1 cellular context compared by ENCODE assay signal in the genomic region with DNA sequence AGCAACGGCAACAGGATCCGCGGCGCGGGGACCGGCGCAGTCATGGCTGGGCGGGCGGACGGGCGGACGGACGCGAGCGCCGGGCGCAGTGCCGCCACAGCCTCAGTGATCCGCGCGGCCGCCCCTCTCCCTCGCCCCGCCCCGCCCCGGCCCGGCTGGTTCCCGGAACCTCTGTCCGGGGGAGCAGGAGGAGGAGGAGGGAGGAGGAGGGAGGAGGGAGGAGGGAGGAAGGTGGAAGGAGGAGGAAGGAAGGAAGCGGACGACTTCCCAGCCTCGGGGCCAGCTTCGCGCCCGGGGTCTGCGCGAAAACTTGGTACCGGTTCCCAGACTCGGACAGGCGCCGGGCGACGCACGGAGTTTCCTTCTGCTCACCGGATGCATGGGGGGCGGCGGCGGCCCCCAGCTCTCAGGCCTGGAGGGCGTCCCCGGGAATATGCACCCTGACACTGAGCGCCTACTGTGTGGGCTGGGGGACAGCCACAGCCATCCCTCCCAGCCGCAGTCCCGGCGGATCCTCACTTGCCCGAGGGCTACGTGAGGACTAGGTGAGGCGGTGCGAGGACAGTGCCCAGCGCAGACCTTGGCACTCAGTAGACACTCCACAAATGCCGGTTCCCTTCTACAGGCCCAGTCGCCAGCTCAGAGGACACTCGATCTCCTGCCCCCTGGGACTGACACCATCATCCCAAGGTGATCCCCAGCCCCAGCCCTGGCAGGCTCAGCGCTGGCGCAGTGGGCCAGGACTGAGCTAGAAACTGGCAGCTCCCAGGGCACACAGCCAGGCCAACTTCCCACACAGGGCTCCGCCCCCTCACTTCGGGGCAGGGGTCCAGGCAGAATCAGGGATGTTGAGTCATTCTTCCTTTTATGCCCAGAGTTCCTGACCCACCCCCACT.
TF ChIP-seq lines count a peak whose summit lies in the region.

SHISA5 (minus strand) TSS at position 124 of the 896 bp plus-strand sequence; CDS start at position 44, 80 bp downstream.

TF ChIP-seq in HepG2, 621 proteins besides CTCF, POLR2A, EP300 and RAD21 (continued from another document):
- peak; percentile 51; the same call in 1 of the 2 replicates for TF ChIP-seq ZFP91 (CRISPR knock-in tag; IDR thresholded peaks at IDR 0.05; ENCODE audit: borderline replicate concordance)
- TF ChIP-seq RBFOX2 (IDR thresholded peaks at IDR 0.05; ENCODE audit: low read depth, low read length) = peak; percentile 39; the same call in 1 of the 2 replicates
- peak; percentile 91 for TF ChIP-seq ZNF263 (CRISPR knock-in tag; IDR thresholded peaks at IDR 0.05)
- TF ChIP-seq ARNT2 (CRISPR knock-in tag; IDR thresholded peaks at IDR 0.05; ENCODE audit: low read depth) = peak; percentile 46; the same call in 1 of the 2 replicates
- no peak for TF ChIP-seq NFKB2 (CRISPR knock-in tag; IDR thresholded peaks at IDR 0.05; ENCODE audit: borderline replicate concordance)
- TF ChIP-seq HNRNPK (IDR thresholded peaks at IDR 0.05; ENCODE audit: low read depth, low read length, poor library complexity, severe bottlenecking) = peak; percentile 72
- peak; percentile 58; the same call in 1 of the 2 replicates for TF ChIP-seq MTF2 (CRISPR knock-in tag; IDR thresholded peaks at IDR 0.05; ENCODE audit: borderline replicate concordance)
- TF ChIP-seq, protein P1, sequence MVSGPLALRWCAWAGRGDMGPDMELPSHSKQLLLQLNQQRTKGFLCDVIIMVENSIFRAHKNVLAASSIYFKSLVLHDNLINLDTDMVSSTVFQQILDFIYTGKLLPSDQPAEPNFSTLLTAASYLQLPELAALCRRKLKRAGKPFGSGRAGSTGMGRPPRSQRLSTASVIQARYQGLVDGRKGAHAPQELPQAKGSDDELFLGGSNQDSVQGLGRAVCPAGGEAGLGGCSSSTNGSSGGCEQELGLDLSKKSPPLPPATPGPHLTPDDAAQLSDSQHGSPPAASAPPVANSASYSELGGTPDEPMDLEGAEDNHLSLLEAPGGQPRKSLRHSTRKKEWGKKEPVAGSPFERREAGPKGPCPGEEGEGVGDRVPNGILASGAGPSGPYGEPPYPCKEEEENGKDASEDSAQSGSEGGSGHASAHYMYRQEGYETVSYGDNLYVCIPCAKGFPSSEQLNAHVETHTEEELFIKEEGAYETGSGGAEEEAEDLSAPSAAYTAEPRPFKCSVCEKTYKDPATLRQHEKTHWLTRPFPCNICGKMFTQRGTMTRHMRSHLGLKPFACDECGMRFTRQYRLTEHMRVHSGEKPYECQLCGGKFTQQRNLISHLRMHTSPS (CRISPR knock-in tag; IDR thresholded peaks at IDR 0.05; ENCODE audit: low read depth) = peak; percentile 13; the same call in 1 of the 2 replicates
- TF ChIP-seq, protein P2, sequence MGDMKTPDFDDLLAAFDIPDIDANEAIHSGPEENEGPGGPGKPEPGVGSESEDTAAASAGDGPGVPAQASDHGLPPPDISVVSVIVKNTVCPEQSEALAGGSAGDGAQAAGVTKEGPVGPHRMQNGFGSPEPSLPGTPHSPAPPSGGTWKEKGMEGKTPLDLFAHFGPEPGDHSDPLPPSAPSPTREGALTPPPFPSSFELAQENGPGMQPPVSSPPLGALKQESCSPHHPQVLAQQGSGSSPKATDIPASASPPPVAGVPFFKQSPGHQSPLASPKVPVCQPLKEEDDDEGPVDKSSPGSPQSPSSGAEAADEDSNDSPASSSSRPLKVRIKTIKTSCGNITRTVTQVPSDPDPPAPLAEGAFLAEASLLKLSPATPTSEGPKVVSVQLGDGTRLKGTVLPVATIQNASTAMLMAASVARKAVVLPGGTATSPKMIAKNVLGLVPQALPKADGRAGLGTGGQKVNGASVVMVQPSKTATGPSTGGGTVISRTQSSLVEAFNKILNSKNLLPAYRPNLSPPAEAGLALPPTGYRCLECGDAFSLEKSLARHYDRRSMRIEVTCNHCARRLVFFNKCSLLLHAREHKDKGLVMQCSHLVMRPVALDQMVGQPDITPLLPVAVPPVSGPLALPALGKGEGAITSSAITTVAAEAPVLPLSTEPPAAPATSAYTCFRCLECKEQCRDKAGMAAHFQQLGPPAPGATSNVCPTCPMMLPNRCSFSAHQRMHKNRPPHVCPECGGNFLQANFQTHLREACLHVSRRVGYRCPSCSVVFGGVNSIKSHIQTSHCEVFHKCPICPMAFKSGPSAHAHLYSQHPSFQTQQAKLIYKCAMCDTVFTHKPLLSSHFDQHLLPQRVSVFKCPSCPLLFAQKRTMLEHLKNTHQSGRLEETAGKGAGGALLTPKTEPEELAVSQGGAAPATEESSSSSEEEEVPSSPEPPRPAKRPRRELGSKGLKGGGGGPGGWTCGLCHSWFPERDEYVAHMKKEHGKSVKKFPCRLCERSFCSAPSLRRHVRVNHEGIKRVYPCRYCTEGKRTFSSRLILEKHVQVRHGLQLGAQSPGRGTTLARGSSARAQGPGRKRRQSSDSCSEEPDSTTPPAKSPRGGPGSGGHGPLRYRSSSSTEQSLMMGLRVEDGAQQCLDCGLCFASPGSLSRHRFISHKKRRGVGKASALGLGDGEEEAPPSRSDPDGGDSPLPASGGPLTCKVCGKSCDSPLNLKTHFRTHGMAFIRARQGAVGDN (CRISPR knock-in tag; IDR thresholded peaks at IDR 0.05) = peak; percentile 57
- TF ChIP-seq ZC3H13 (CRISPR knock-in tag; IDR thresholded peaks at IDR 0.05) = 0 out of 2 replicates have a peak, but pooled peaks have one; percentile 30
- TF ChIP-seq ZBTB7A (CRISPR knock-in tag; IDR thresholded peaks at IDR 0.05) = 0 out of 2 replicates have a peak, but pooled peaks have one; percentile 31
- TF ChIP-seq, protein P3, sequence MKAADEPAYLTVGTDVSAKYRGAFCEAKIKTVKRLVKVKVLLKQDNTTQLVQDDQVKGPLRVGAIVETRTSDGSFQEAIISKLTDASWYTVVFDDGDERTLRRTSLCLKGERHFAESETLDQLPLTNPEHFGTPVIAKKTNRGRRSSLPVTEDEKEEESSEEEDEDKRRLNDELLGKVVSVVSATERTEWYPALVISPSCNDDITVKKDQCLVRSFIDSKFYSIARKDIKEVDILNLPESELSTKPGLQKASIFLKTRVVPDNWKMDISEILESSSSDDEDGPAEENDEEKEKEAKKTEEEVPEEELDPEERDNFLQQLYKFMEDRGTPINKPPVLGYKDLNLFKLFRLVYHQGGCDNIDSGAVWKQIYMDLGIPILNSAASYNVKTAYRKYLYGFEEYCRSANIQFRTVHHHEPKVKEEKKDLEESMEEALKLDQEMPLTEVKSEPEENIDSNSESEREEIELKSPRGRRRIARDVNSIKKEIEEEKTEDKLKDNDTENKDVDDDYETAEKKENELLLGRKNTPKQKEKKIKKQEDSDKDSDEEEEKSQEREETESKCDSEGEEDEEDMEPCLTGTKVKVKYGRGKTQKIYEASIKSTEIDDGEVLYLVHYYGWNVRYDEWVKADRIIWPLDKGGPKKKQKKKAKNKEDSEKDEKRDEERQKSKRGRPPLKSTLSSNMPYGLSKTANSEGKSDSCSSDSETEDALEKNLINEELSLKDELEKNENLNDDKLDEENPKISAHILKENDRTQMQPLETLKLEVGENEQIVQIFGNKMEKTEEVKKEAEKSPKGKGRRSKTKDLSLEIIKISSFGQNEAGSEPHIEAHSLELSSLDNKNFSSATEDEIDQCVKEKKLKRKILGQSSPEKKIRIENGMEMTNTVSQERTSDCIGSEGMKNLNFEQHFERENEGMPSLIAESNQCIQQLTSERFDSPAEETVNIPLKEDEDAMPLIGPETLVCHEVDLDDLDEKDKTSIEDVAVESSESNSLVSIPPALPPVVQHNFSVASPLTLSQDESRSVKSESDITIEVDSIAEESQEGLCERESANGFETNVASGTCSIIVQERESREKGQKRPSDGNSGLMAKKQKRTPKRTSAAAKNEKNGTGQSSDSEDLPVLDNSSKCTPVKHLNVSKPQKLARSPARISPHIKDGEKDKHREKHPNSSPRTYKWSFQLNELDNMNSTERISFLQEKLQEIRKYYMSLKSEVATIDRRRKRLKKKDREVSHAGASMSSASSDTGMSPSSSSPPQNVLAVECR (CRISPR knock-in tag; IDR thresholded peaks at IDR 0.05; ENCODE audit: borderline replicate concordance) = peak; percentile 5; the same call in 1 of the 2 replicates
- no peak for TF ChIP-seq MYC (CRISPR knock-in tag; IDR thresholded peaks at IDR 0.05; ENCODE audit: borderline replicate concordance)
- TF ChIP-seq, protein P4, sequence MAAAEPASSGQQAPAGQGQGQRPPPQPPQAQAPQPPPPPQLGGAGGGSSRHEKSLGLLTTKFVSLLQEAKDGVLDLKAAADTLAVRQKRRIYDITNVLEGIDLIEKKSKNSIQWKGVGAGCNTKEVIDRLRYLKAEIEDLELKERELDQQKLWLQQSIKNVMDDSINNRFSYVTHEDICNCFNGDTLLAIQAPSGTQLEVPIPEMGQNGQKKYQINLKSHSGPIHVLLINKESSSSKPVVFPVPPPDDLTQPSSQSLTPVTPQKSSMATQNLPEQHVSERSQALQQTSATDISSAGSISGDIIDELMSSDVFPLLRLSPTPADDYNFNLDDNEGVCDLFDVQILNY (CRISPR knock-in tag; conservative IDR thresholded peaks at IDR 0.05) = no peak
- TF ChIP-seq, protein P5, sequence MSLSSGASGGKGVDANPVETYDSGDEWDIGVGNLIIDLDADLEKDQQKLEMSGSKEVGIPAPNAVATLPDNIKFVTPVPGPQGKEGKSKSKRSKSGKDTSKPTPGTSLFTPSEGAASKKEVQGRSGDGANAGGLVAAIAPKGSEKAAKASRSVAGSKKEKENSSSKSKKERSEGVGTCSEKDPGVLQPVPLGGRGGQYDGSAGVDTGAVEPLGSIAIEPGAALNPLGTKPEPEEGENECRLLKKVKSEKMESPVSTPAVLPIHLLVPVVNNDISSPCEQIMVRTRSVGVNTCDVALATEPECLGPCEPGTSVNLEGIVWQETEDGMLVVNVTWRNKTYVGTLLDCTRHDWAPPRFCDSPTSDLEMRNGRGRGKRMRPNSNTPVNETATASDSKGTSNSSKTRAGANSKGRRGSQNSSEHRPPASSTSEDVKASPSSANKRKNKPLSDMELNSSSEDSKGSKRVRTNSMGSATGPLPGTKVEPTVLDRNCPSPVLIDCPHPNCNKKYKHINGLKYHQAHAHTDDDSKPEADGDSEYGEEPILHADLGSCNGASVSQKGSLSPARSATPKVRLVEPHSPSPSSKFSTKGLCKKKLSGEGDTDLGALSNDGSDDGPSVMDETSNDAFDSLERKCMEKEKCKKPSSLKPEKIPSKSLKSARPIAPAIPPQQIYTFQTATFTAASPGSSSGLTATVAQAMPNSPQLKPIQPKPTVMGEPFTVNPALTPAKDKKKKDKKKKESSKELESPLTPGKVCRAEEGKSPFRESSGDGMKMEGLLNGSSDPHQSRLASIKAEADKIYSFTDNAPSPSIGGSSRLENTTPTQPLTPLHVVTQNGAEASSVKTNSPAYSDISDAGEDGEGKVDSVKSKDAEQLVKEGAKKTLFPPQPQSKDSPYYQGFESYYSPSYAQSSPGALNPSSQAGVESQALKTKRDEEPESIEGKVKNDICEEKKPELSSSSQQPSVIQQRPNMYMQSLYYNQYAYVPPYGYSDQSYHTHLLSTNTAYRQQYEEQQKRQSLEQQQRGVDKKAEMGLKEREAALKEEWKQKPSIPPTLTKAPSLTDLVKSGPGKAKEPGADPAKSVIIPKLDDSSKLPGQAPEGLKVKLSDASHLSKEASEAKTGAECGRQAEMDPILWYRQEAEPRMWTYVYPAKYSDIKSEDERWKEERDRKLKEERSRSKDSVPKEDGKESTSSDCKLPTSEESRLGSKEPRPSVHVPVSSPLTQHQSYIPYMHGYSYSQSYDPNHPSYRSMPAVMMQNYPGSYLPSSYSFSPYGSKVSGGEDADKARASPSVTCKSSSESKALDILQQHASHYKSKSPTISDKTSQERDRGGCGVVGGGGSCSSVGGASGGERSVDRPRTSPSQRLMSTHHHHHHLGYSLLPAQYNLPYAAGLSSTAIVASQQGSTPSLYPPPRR (CRISPR knock-in tag; IDR thresholded peaks at IDR 0.05; ENCODE audit: borderline replicate concordance) = no peak
- TF ChIP-seq ZNF800 (CRISPR knock-in tag; IDR thresholded peaks at IDR 0.05) = peak; percentile 69; the same call in 1 of the 2 replicates
